Comparison of ENCODE assay signal across 8 cellular contexts in the genomic region with DNA sequence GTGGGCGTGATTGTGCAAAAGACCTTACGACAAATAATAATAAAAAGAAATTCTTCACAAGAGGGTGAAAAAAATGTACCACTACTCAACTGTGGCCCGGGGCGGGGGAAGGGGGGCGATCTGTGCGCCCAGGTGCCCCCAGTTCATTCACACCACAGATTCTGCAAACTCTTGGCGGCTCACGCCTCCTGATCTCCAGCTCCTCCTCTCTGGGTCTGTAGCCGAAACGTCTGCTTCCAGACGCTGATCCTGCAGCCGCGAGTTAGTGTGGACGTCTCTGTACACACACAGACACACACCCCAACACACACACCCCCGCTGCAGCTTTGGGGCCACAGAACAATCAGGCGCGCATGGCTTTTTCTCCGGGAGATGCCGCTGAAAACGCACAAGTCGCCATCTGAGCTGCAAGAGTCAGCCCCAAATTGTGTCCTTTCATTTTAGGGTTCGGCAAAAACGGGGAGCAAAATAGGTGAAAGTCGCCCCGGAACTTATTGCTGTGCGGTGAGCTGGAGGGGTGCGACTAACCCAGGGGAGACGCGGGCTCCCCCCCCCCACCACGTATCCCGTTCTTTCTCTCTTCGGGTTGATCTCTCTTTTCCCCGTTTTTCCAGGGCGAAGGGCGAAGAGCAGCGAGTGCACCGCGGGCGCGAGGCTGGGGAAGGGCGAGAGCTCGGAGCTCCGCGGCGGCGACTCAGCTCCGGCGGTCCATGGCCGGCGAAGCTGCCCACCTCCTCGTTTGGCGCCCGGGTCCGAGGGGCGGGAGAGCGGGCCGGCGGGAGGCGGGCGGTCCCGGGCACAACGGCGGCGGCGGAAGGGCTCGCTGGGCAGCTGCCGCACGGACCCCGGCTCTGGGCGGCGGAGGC. TPM values are rescaled to one million over a fixed set of nuclear protein-coding genes. Genes with fewer than 3 reads are reported as not detected.
DNase-seq lines count a peak whose midpoint lies in the region; ATAC-seq, FAIRE-seq and TF ChIP-seq lines count a peak whose summit lies in the region.

No MANE protein-coding gene starts in this region.

- 0 to 1% methylated on average over 71 of the region's 71 CpGs for WGBS in pancreas, 2 donors

- H3K36me3 ChIP-seq in GM23338 (ENCODE audit: insufficient read depth), result no peaks in the 10 kb centered on the region
- no peaks in the 10 kb centered on the region for H3K36me3 ChIP-seq in pancreas
- no peaks in the 10 kb centered on the region for H3K36me3 ChIP-seq in effector memory CD4-positive, alpha-beta T cell (ENCODE audit: control insufficient read depth, insufficient read depth, low read length)

- peak overlapping the region; percentile 95 for H2AFZ ChIP-seq in GM23338

- peak overlapping the region; percentile 100 for H3K4me2 ChIP-seq in GM23338

- TF ChIP-seq CTCF in GM23338 (conservative IDR thresholded peaks at IDR 0.05; ENCODE audit: low read depth in 2 of 2) (no peak), pancreas (IDR thresholded peaks at IDR 0.05) (no peak)

- peaks cover 19% of the 10 kb centered on the region for H3F3A ChIP-seq in GM23338 (replicated peaks; ENCODE audit: low read depth)

- no peaks in the 10 kb centered on the region for H3K9me3 ChIP-seq in pancreas
- H3K9me3 ChIP-seq in effector memory CD4-positive, alpha-beta T cell (ENCODE audit: control insufficient read depth, low read length), result no peaks in the 10 kb centered on the region

- H4K20me1 ChIP-seq in GM23338 (replicated peaks; ENCODE audit: insufficient read depth), result no peaks in the 10 kb centered on the region; the same call in 1 of the 2 replicates

- H3K4me3 Mint-ChIP-seq in GM23338, result peak overlapping the region; percentile 82

- no peak for FAIRE-seq in pancreas (lab: Jason Lieb, UNC)

- peak; percentile 36 for DNase-seq in AG08395 (ENCODE audit: low spot score)
- peak; percentile 66 for DNase-seq in GM23338 (ENCODE audit: low spot score)
- DNase-seq in T1000 (lab: John Stamatoyannopoulos, UW), result peak; percentile 57
- DNase-seq in foreskin melanocyte, result peak; percentile 45
- peak; percentile 29 to 76 (median 48) for DNase-seq in pancreas
- DNase-seq in effector memory CD4-positive, alpha-beta T cell, result no peak

- intact Hi-C loops in pancreas (cut with DNase I), result loop anchor here in 1 of 3 donors (10.0 kb wide), 2 partner anchors 257 to 407 kb away; no protein-coding TSS in a partner anchor

- no peaks in the 10 kb centered on the region for H3K9me2 ChIP-seq in GM23338 (ENCODE audit: insufficient read depth)

- peaks cover 32% of the 10 kb centered on the region for H3K4me1 Mint-ChIP-seq in GM23338

- peaks cover 40% of the 10 kb centered on the region for H3K4me1 ChIP-seq in GM23338 (ENCODE audit: insufficient read depth)
- no peaks in the 10 kb centered on the region for H3K4me1 ChIP-seq in pancreas
- H3K4me1 ChIP-seq in effector memory CD4-positive, alpha-beta T cell (ENCODE audit: control insufficient read depth, insufficient read depth, low read length, poor library complexity, severe bottlenecking), result no peaks in the 10 kb centered on the region

- H3K27ac ChIP-seq in GM23338 (ENCODE audit: low read depth) (no peak overlapping the region), pancreas (peak overlapping the region in 3 of 4 donors; percentile 33 to 62 (median 55))
- no peak overlapping the region for H3K27ac ChIP-seq in effector memory CD4-positive, alpha-beta T cell (ENCODE audit: insufficient read depth, low read length, poor library complexity, severe bottlenecking)

- peaks cover 4% of the 10 kb centered on the region; the same call in 1 of the 3 replicates for H3K36me3 Mint-ChIP-seq in GM23338 (ENCODE audit: low read depth)

- H3K27ac Mint-ChIP-seq in GM23338, result no peak overlapping the region

- H3K79me2 ChIP-seq in GM23338 (replicated peaks; ENCODE audit: insufficient read depth), result no peaks in the 10 kb centered on the region

- H3K4me3 ChIP-seq in GM23338 (peak overlapping the region; percentile 93), pancreas (peak overlapping the region; percentile 38 to 78 (median 69))
- no peak overlapping the region for H3K4me3 ChIP-seq in effector memory CD4-positive, alpha-beta T cell (ENCODE audit: insufficient read depth, low read depth, low read length, poor library complexity, severe bottlenecking)

- ATAC-seq in GM23338, result peak; percentile 1; the same call in 2 of the 3 replicates
- ATAC-seq in pancreas, result peak in 2 of 4 donors; percentile 9 to 26
- ATAC-seq in GM21423 (IDR thresholded peaks at IDR 0.05; ENCODE audit: unreplicated experiment), result no peak
- ATAC-seq in GM18520 (IDR thresholded peaks at IDR 0.05; ENCODE audit: unreplicated experiment), result no peak

- H3K27me3 ChIP-seq in GM23338 (ENCODE audit: insufficient read depth), result peaks cover 93% of the 10 kb centered on the region
- no peaks in the 10 kb centered on the region for H3K27me3 ChIP-seq in pancreas
- peaks cover 11% of the 10 kb centered on the region for H3K27me3 ChIP-seq in effector memory CD4-positive, alpha-beta T cell (replicated peaks; ENCODE audit: control insufficient read depth, insufficient read depth, low read length, poor library complexity, severe bottlenecking)

- H3K27me3 Mint-ChIP-seq in GM23338 (ENCODE audit: insufficient read depth, low read depth, poor library complexity), result peaks cover 80% of the 10 kb centered on the region

- peaks cover 19% of the 10 kb centered on the region; the same call in 2 of the 3 replicates for H3K9me3 Mint-ChIP-seq in GM23338

TF ChIP-seq in GM23338, 12 proteins besides CTCF, POLR2A, EP300 and RAD21 (continues in another document):
- no peak for TF ChIP-seq ZNF114 (CRISPR knock-in tag; IDR thresholded peaks at IDR 0.05)
- no peak for TF ChIP-seq ETS1 (IDR thresholded peaks at IDR 0.05)
- peak; percentile 71 for TF ChIP-seq EZH2 (IDR thresholded peaks at IDR 0.05; ENCODE audit: low read depth, unreplicated experiment)
- no peak for TF ChIP-seq POLR2AphosphoS5 (IDR thresholded peaks at IDR 0.05; ENCODE audit: low read depth)

RNA-seq across cellular contexts. Expression of gene WNT5A, which starts 0.5 kb away (rescaled TPM):
- 2.2 and 4.0 TPM in 2 replicates for total RNA-seq in GM23338 (2014; rRNA removed; shearing (Covaris generic))
- polyA plus RNA-seq in GM23338 (2016; fragmentation: Nextera tagmentation; extraction: Ambion mirVana) (0.53 and 0.82 TPM in 2 replicates), pancreas (1 to 10 TPM; 1.2 to 1.3 TPM)
- 1 to 10 TPM; 2.4 to 8.9 (median 5.6) TPM for total RNA-seq in pancreas

Comparison
In these comparisons a context has a peak if more than half of its experiments do, and no peak if none do; other contexts are left out.
1. DNase-seq: peak in AG08395 (single experiment), GM23338 (single experiment), T1000 (single experiment), foreskin melanocyte (single experiment) and pancreas (6 of 6); none in effector memory CD4-positive, alpha-beta T cell (0 of 3).
2. H3K27ac ChIP-seq: peak in pancreas (3 of 4); none in GM23338 (single experiment) and effector memory CD4-positive, alpha-beta T cell (single experiment).